Comparison of ENCODE assay signal across 1 cellular context in the genomic region with DNA sequence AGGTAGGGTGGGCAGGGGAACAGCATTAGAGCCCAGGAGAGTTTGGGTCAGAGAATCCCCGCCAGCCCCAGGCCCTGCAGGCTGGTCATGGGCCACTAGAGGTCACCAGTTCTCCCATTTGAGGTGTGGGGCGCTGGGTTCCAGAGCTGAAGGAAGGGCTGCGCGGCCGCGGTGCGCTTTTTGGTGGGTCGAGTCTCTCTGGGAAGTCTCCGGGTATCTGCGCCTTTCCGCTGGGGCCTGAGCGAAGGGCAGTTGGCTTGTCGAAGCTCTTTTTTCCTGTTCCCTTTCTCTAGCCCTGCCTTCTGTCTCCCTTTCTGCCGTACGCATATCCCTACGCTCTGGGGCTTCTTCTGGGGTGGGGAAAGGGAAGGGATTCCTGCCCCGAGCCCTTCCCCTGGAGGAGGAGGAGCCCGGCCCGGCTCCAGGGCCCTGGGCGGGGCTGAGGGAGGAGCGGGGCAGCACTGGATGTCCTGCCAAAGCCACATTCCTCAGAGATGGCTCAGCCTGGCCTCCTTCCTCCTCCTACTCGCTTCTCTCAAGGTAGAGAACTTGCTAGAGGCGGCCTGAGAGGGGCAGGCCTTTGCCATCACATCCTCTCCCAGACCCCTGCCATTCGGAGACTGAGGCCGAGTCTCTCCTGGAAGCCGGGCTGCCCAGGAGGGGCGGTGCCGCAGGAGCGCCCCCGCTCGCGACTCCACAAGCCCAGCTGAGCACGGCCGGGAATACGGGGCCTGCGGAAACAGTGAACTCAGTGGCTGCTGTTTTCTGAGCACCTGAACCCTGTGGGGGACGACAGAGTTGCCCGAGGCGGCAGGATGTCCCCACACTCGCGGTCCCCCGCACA.
A peak's percentile ranks its signal among the peaks of the same experiment; 100 is the strongest.
TF ChIP-seq lines count a peak whose summit lies in the region.

No MANE protein-coding gene starts in this region.

TF ChIP-seq in K562, 482 proteins besides CTCF, POLR2A, EP300 and RAD21 (continued from another document and continues in another):
- peak; percentile 33; the same call in 1 of the 2 replicates for TF ChIP-seq ZBED1 (IDR thresholded peaks at IDR 0.05)
- TF ChIP-seq SRF (CRISPR knock-in tag; IDR thresholded peaks at IDR 0.05), result peak in 1 of 2 experiments; percentile 28; a peak in 1 of 4 replicates
- TF ChIP-seq CEBPB (tag; IDR thresholded peaks at IDR 0.05), result no peak
- no peak for TF ChIP-seq GABPB2 (CRISPR knock-in tag; conservative IDR thresholded peaks at IDR 0.05)
- TF ChIP-seq CHD7 (IDR thresholded peaks at IDR 0.05; ENCODE audit: low read depth, low read length), result peak; percentile 9
- no peak for TF ChIP-seq ELF1 (tag; IDR thresholded peaks at IDR 0.05)
- no peak for TF ChIP-seq MAFF (IDR thresholded peaks at IDR 0.05; ENCODE audit: low read length)
- TF ChIP-seq, protein P1, sequence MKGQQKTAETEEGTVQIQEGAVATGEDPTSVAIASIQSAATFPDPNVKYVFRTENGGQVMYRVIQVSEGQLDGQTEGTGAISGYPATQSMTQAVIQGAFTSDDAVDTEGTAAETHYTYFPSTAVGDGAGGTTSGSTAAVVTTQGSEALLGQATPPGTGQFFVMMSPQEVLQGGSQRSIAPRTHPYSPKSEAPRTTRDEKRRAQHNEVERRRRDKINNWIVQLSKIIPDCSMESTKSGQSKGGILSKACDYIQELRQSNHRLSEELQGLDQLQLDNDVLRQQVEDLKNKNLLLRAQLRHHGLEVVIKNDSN (CRISPR knock-in tag; IDR thresholded peaks at IDR 0.05), result no peak
- TF ChIP-seq ETS2 (tag; IDR thresholded peaks at IDR 0.05; ENCODE audit: borderline replicate concordance, poor library complexity, severe bottlenecking), result no peak
- TF ChIP-seq SMARCC2 (IDR thresholded peaks at IDR 0.05; ENCODE audit: low read depth), result no peak
- no peak for TF ChIP-seq ZNF780A (CRISPR knock-in tag; IDR thresholded peaks at IDR 0.05)
- no peak; the same call in none of the 2 replicates for TF ChIP-seq SUPT5H (IDR thresholded peaks at IDR 0.05)
- TF ChIP-seq, protein P2, sequence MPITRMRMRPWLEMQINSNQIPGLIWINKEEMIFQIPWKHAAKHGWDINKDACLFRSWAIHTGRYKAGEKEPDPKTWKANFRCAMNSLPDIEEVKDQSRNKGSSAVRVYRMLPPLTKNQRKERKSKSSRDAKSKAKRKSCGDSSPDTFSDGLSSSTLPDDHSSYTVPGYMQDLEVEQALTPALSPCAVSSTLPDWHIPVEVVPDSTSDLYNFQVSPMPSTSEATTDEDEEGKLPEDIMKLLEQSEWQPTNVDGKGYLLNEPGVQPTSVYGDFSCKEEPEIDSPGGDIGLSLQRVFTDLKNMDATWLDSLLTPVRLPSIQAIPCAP (CRISPR knock-in tag; IDR thresholded peaks at IDR 0.05; ENCODE audit: borderline replicate concordance), result no peak
- TF ChIP-seq COPS2 (conservative IDR thresholded peaks at IDR 0.05), result no peak
- TF ChIP-seq BCL6 (CRISPR knock-in tag; IDR thresholded peaks at IDR 0.05), result no peak
- no peak for TF ChIP-seq ZNF274 (IDR thresholded peaks at IDR 0.05; ENCODE audit: borderline replicate concordance, low read depth, low read length)
- no peak for TF ChIP-seq ZFPM2 (CRISPR knock-in tag; IDR thresholded peaks at IDR 0.05)
- no peak for TF ChIP-seq RERE (CRISPR knock-in tag; IDR thresholded peaks at IDR 0.05; ENCODE audit: borderline replicate concordance)
- TF ChIP-seq TAF15 (IDR thresholded peaks at IDR 0.05; ENCODE audit: low read depth, low read length), result no peak
- TF ChIP-seq YY1 (IDR thresholded peaks at IDR 0.05; ENCODE audit: borderline replicate concordance in 1 of 3, control insufficient read depth in 1 of 3, extremely low read depth in 1 of 3, insufficient read depth in 3 of 3, insufficient read length in 1 of 3, insufficient replicate concordance in 2 of 3, low read depth in 1 of 3, low read length in 2 of 3), result peak in 2 of 3 experiments; percentile 5 to 15
- TF ChIP-seq REST (CRISPR knock-in tag; IDR thresholded peaks at IDR 0.05; ENCODE audit: low read depth), result no peak
- TF ChIP-seq ZNF324 (CRISPR knock-in tag; IDR thresholded peaks at IDR 0.05), result no peak
- TF ChIP-seq, protein P3, sequence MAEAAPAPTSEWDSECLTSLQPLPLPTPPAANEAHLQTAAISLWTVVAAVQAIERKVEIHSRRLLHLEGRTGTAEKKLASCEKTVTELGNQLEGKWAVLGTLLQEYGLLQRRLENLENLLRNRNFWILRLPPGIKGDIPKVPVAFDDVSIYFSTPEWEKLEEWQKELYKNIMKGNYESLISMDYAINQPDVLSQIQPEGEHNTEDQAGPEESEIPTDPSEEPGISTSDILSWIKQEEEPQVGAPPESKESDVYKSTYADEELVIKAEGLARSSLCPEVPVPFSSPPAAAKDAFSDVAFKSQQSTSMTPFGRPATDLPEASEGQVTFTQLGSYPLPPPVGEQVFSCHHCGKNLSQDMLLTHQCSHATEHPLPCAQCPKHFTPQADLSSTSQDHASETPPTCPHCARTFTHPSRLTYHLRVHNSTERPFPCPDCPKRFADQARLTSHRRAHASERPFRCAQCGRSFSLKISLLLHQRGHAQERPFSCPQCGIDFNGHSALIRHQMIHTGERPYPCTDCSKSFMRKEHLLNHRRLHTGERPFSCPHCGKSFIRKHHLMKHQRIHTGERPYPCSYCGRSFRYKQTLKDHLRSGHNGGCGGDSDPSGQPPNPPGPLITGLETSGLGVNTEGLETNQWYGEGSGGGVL (CRISPR knock-in tag; IDR thresholded peaks at IDR 0.05), result no peak
- TF ChIP-seq ZNF785 (CRISPR knock-in tag; IDR thresholded peaks at IDR 0.05), result no peak
- no peak for TF ChIP-seq KLF1 (tag; IDR thresholded peaks at IDR 0.05)
- peak; percentile 86 for TF ChIP-seq STAG1 (CRISPR knock-in tag; IDR thresholded peaks at IDR 0.05; ENCODE audit: borderline replicate concordance)
- TF ChIP-seq MEF2D (tag; conservative IDR thresholded peaks at IDR 0.05; ENCODE audit: low read depth), result no peak
- TF ChIP-seq RBBP5 (IDR thresholded peaks at IDR 0.05; ENCODE audit: borderline replicate concordance, insufficient read depth, low read length, poor library complexity, severe bottlenecking), result no peak
